Comparison of ENCODE assay signal across 14 cellular contexts in genomic region chr6:45613678-45614077, GRCh38.
DNase-seq lines count a peak whose midpoint lies in the region; ATAC-seq and TF ChIP-seq lines count a peak whose summit lies in the region.
"Had no signal": no experiment of that assay in that cellular context is flagged by ENCODE, and none has a peak within 500 bp of the region (broad histone marks: within the 10 kb centered on the region; RNA-seq: fewer than 3 reads in every experiment).

No MANE protein-coding gene starts in this region.

- H3K27ac ChIP-seq in body of pancreas (no peak overlapping the region), prostate gland (peak overlapping the region in 1 of 2 donors; percentile 39)
- H3K27ac ChIP-seq: C4-2B, cardiac muscle cell, Peyer's patch, VCaP had no signal

- H3K4me3 ChIP-seq in body of pancreas (no peak overlapping the region), prostate gland (no peak overlapping the region)
- H3K4me3 ChIP-seq: cardiac muscle cell, Peyer's patch had no signal

- no peaks in the 10 kb centered on the region for H3K36me3 ChIP-seq in body of pancreas (replicated peaks in 1 of 2; ENCODE audit: insufficient read depth in 1 of 2, low read depth in 2 of 2)
- H3K36me3 ChIP-seq in prostate gland, result no peaks in the 10 kb centered on the region
- H3K36me3 ChIP-seq: cardiac muscle cell, Peyer's patch had no signal

- no peak for TF ChIP-seq POLR2A in body of pancreas (IDR thresholded peaks at IDR 0.05)
- TF ChIP-seq POLR2A in prostate gland (IDR thresholded peaks at IDR 0.05), result peak; percentile 44

- intact Hi-C loops in body of pancreas (cut with DNase I) (no loop called here), prostate gland (cut with DNase I) (no loop called here)

- H3K27me3 ChIP-seq in body of pancreas (no peaks in the 10 kb centered on the region), prostate gland (replicated peaks; ENCODE audit: insufficient read depth) (no peaks in the 10 kb centered on the region)
- H3K27me3 ChIP-seq: cardiac muscle cell, Peyer's patch had no signal

- DNase-seq in ELF-1 (ENCODE audit: low read depth, low spot score), result peak; percentile 14
- peak in 2 of 4 donors; percentile 12 to 17 for DNase-seq in body of pancreas
- peak; percentile 21 for DNase-seq in globus pallidus (ENCODE audit: low spot score)
- peak; percentile 78 for DNase-seq in prostate gland (ENCODE audit: low spot score)
- DNase-seq in NCI-H446 (lab: John Stamatoyannopoulos, UW), result no peak
- no peak for DNase-seq in DMS53 (lab: John Stamatoyannopoulos, UW)
- DNase-seq in NCI-H1048 (lab: John Stamatoyannopoulos, UW), result no peak
- DNase-seq: activated T-cell treated with anti-CD3 and anti-CD28 coated beads, Interleukin-2, amount 50 U/mL, for 4 hours; midbrain had no signal

- TF ChIP-seq CTCF in body of pancreas (IDR thresholded peaks at IDR 0.05) (no peak), prostate gland (IDR thresholded peaks at IDR 0.05) (no peak)

- 54 to 81% methylated on average over 8 to 9 of the region's 9 CpGs for WGBS in body of pancreas, 2 donors
- WGBS in prostate gland, result 9% methylated on average over 9 of the region's 9 CpGs

- H3K9me3 ChIP-seq in body of pancreas, result no peaks in the 10 kb centered on the region
- H3K9me3 ChIP-seq in prostate gland, result no peaks in the 10 kb centered on the region
- H3K9me3 ChIP-seq: Peyer's patch had no signal

- ATAC-seq in body of pancreas, result peak; percentile 45
- no peak for ATAC-seq in GM19023 (IDR thresholded peaks at IDR 0.05; ENCODE audit: unreplicated experiment)
- ATAC-seq: activated T-cell treated with anti-CD3 and anti-CD28 coated beads, Interleukin-2, amount 50 U/mL, for 4 hours had no signal

- no peaks in the 10 kb centered on the region for H3K4me1 ChIP-seq in body of pancreas
- no peaks in the 10 kb centered on the region for H3K4me1 ChIP-seq in prostate gland (replicated peaks)
- H3K4me1 ChIP-seq: Peyer's patch had no signal

Comparison
In these comparisons a context has a peak if more than half of its experiments do, and no peak if none do; other contexts are left out.
1. DNase-seq: peak in ELF-1 (single experiment), globus pallidus (single experiment) and prostate gland (single experiment); none in NCI-H446 (0 of 2), DMS53 (single experiment) and NCI-H1048 (single experiment).